Comparison of ENCODE assay signal across 13 cellular contexts in the genomic region with DNA sequence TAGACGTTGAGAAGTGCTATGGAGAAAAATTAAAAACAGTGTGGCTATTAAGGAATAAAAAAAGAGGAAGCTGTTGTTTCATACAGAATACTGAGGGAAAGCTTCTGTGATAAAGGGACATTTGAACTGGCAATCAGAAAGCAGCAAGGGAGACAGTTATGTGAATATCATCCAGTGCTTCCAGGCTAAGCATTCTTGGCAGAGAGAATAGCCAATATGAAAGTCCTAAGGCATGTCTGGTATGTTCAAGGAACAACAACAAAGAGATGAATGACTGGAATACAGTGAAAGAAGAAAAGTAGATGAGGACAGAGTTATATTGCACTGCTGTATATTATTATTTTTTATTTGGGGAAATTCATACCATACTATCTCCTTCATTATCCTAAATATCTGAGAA. TPM values are rescaled to one million over a fixed set of nuclear protein-coding genes. Genes with fewer than 3 reads are reported as not detected.
DNase-seq lines count a peak whose midpoint lies in the region; ATAC-seq and TF ChIP-seq lines count a peak whose summit lies in the region.
"Had no signal": no experiment of that assay in that cellular context is flagged by ENCODE, and none has a peak within 500 bp of the region (broad histone marks: within the 10 kb centered on the region; RNA-seq: fewer than 3 reads in every experiment).

No MANE protein-coding gene starts in this region.

- DNase-seq in ACHN (peak; percentile 79), LHCN-M2 (ENCODE audit: low read depth) (peak; percentile 38), endothelial cell (ENCODE audit: low spot score) (no peak), lung microvascular endothelial cell (ENCODE audit: low read depth in 2 of 2) (peak; percentile 12 to 64), stomach (no peak), activated gamma-delta T cell (lab: John Stamatoyannopoulos, UW) (no peak), nephron progenitor cell (no peak)
- DNase-seq: CD4-positive, alpha-beta memory T cell; left colon; stimulated activated CD4-positive, alpha-beta T cell treated with anti-CD3 and anti-CD28 coated beads, Interleukin-2, amount 100 ng/mL, for 48 hours had no signal

- no peaks in the 10 kb centered on the region for H3K27me3 Mint-ChIP-seq in endothelial cell (ENCODE audit: unreplicated experiment)
- peaks cover 3% of the 10 kb centered on the region for H3K27me3 Mint-ChIP-seq in nephron progenitor cell (ENCODE audit: low read depth, poor library complexity)
- H3K27me3 Mint-ChIP-seq: CD4-positive, alpha-beta memory T cell had no signal

- no peaks in the 10 kb centered on the region for H3K36me3 Mint-ChIP-seq in endothelial cell (ENCODE audit: low read depth, unreplicated experiment)
- H3K36me3 Mint-ChIP-seq in nephron progenitor cell (ENCODE audit: low read depth), result peaks cover 58% of the 10 kb centered on the region

- H3K9me3 ChIP-seq in stomach, result no peaks in the 10 kb centered on the region
- H3K9me3 ChIP-seq: vagina had no signal

- H3K4me3 Mint-ChIP-seq in endothelial cell (ENCODE audit: unreplicated experiment), result no peak overlapping the region
- no peak overlapping the region for H3K4me3 Mint-ChIP-seq in nephron progenitor cell

- TF ChIP-seq EP300 in stomach (IDR thresholded peaks at IDR 0.05), result no peak

- intact Hi-C loops in stomach (cut with DNase I; ENCODE audit: low total_unique reads), result no loop called here

- TF ChIP-seq POLR2A in stomach (IDR thresholded peaks at IDR 0.05), result no peak

- TF ChIP-seq CTCF in endothelial cell (IDR thresholded peaks at IDR 0.05; ENCODE audit: unreplicated experiment) (no peak), stomach (IDR thresholded peaks at IDR 0.05) (no peak), nephron progenitor cell (IDR thresholded peaks at IDR 0.05) (no peak)

- peaks cover 0 to 25% (median 21%) of the 10 kb centered on the region in 4 donors for H3K36me3 ChIP-seq in stomach

- peak overlapping the region; percentile 20 for H3K27ac Mint-ChIP-seq in endothelial cell (ENCODE audit: unreplicated experiment)
- H3K27ac Mint-ChIP-seq in nephron progenitor cell, result no peak overlapping the region

- WGBS in stomach, 5 donors, result 22 to 47% (median 33%) methylated on average over 1 of the region's 1 CpG

- H3K4me3 ChIP-seq in stomach, result no peak overlapping the region
- H3K4me3 ChIP-seq: K562, vagina had no signal

- peaks cover 19 to 80% (median 48%) of the 10 kb centered on the region in 4 donors for H3K4me1 ChIP-seq in stomach

- H3K27ac ChIP-seq in stomach, result no peak overlapping the region
- H3K27ac ChIP-seq: vagina had no signal

- in situ Hi-C loops in ACHN (cut with HindIII; ENCODE audit: low pct_ligation_motif_present, low pct_unique_long_range_greater_than_20kb, low sequenced_read_pairs), result no loop called here

- H3K4me1 Mint-ChIP-seq in endothelial cell (ENCODE audit: unreplicated experiment) (peaks cover 14% of the 10 kb centered on the region), nephron progenitor cell (peaks cover 6% of the 10 kb centered on the region)

- H3K9me3 Mint-ChIP-seq in endothelial cell (ENCODE audit: unreplicated experiment) (no peaks in the 10 kb centered on the region), nephron progenitor cell (peaks cover 9% of the 10 kb centered on the region)

- ATAC-seq in GM19328 (IDR thresholded peaks at IDR 0.05; ENCODE audit: unreplicated experiment), result no peak
- ATAC-seq: K562, left colon had no signal

- H3K27me3 ChIP-seq in stomach, result no peaks in the 10 kb centered on the region
- H3K27me3 ChIP-seq: vagina had no signal

RNA-seq across cellular contexts. Expression of a gene that starts 23.9 kb away (rescaled TPM):
- total RNA-seq in LHCN-M2 (2014; rRNA removed), result 91.9 and 125 TPM in 2 replicates
- polyA plus RNA-seq in LHCN-M2 (2012), result 26.8 TPM
- total RNA-seq in endothelial cell (ENCODE audit: unreplicated experiment), result 103 TPM
- 31.8 and 44.0 TPM in 2 replicates for total RNA-seq in lung microvascular endothelial cell
- total RNA-seq in stomach, result 100 to 1,000 TPM in 4 of 5 donors, 10 to 100 TPM in 1; 80.8 to 246 (median 128) TPM
- polyA plus RNA-seq in stomach, result 10 to 100 TPM; 17.4 to 27.5 (median 20.5) TPM

Comparison
In these comparisons a context has a peak if more than half of its experiments do, and no peak if none do; other contexts are left out.
1. DNase-seq: peak in ACHN (single experiment), LHCN-M2 (single experiment) and lung microvascular endothelial cell (2 of 2); none in endothelial cell (single experiment), stomach (single experiment), activated gamma-delta T cell (single experiment) and nephron progenitor cell (single experiment).